In genomic region chr15:23647421-23648375, GRCh38 we compare ENCODE assay signal across 10 cellular contexts. TPM values are rescaled to one million over a fixed set of nuclear protein-coding genes. Genes with fewer than 3 reads are reported as not detected.
DNase-seq lines count a peak whose midpoint lies in the region; ATAC-seq and TF ChIP-seq lines count a peak whose summit lies in the region.
"Had no signal": no experiment of that assay in that cellular context is flagged by ENCODE, and none has a peak within 500 bp of the region (broad histone marks: within the 10 kb centered on the region; RNA-seq: fewer than 3 reads in every experiment).

MAGEL2 (minus strand) TSS chr15:23647867; CDS start chr15:23647742, 125 bp downstream.

- WGBS in suprapubic skin: 47% methylated on average over 25 of the region's 37 CpGs

- TF ChIP-seq CTCF in astrocyte of the cerebellum (IDR thresholded peaks at IDR 0.05; ENCODE audit: low read depth, low read length, missing control alignments): no peak
- no peak for TF ChIP-seq CTCF in left lung (IDR thresholded peaks at IDR 0.05)
- TF ChIP-seq CTCF in suprapubic skin (IDR thresholded peaks at IDR 0.05): no peak

- no peaks in the 10 kb centered on the region for H3K4me1 Mint-ChIP-seq in CD4-positive, alpha-beta memory T cell
- H3K4me1 Mint-ChIP-seq: immature natural killer cell had no signal

- H3K27ac ChIP-seq in left lung (no peak within 1 kb of the TSS), suprapubic skin (no peak within 1 kb of the TSS)
- H3K27ac ChIP-seq in CD4-positive, alpha-beta memory T cell (ENCODE audit: low read depth, low read length): no peak within 1 kb of the TSS
- H3K27ac ChIP-seq: 22Rv1 had no signal

- no peak within 1 kb of the TSS for H3K27ac Mint-ChIP-seq in CD4-positive, alpha-beta memory T cell
- H3K27ac Mint-ChIP-seq: immature natural killer cell had no signal

- H3K4me3 ChIP-seq in astrocyte of the cerebellum (ENCODE audit: low read depth, low read length): peak within 1 kb of the TSS; percentile 44
- peak within 1 kb of the TSS in 1 of 2 donors; percentile 14 for H3K4me3 ChIP-seq in left lung
- peak within 1 kb of the TSS; percentile 35 for H3K4me3 ChIP-seq in suprapubic skin
- H3K4me3 ChIP-seq in CD4-positive, alpha-beta memory T cell (ENCODE audit: low read length in 2 of 2): no peak within 1 kb of the TSS

- CTCF ChIA-PET in CD4-positive, alpha-beta memory T cell (lab: Charles Lee; ENCODE audit: partially characterized antibody): no interaction called here

- H3K36me3 Mint-ChIP-seq in CD4-positive, alpha-beta memory T cell: no peaks in the 10 kb centered on the region
- H3K36me3 Mint-ChIP-seq: immature natural killer cell had no signal

- peak; percentile 53 for ATAC-seq in left lung

- intact Hi-C loops in left lung (cut with DNase I): loop anchor here in 1 of 2 donors (10.0 kb wide), 1 partner anchor 217 kb away; no protein-coding TSS in a partner anchor
- intact Hi-C loops in CD4-positive, alpha-beta memory T cell (cut with micrococcal nuclease): no loop called here

- peaks cover 0 to 39% of the 10 kb centered on the region in 2 donors for H3K27me3 ChIP-seq in left lung
- peaks cover 19% of the 10 kb centered on the region for H3K27me3 ChIP-seq in suprapubic skin
- H3K27me3 ChIP-seq in CD4-positive, alpha-beta memory T cell (ENCODE audit: insufficient read depth, low read length): no peaks in the 10 kb centered on the region

- H3K9me3 ChIP-seq in left lung (no peaks in the 10 kb centered on the region), suprapubic skin (no peaks in the 10 kb centered on the region)
- H3K9me3 ChIP-seq in CD4-positive, alpha-beta memory T cell (ENCODE audit: control insufficient read depth in 1 of 2, low read length in 2 of 2): no peaks in the 10 kb centered on the region

- H3K36me3 ChIP-seq in left lung (no peaks in the 10 kb centered on the region), suprapubic skin (no peaks in the 10 kb centered on the region)
- no peaks in the 10 kb centered on the region for H3K36me3 ChIP-seq in CD4-positive, alpha-beta memory T cell (ENCODE audit: insufficient read depth, low read length)

- POLR2A ChIA-PET in CD4-positive, alpha-beta memory T cell (lab: Charles Lee; ENCODE audit: partially characterized antibody): no interaction called here

- in situ Hi-C loops in astrocyte of the cerebellum (cut with HindIII; ENCODE audit: low sequenced_read_pairs): no loop called here

- H3K4me1 ChIP-seq in left lung: no peaks in the 10 kb centered on the region
- H3K4me1 ChIP-seq in suprapubic skin: no peaks in the 10 kb centered on the region
- H3K4me1 ChIP-seq in CD4-positive, alpha-beta memory T cell (ENCODE audit: insufficient read depth, low read length): no peaks in the 10 kb centered on the region

- TF ChIP-seq POLR2A in suprapubic skin (IDR thresholded peaks at IDR 0.05): no peak

- H3K4me3 Mint-ChIP-seq in CD4-positive, alpha-beta memory T cell: no peak within 1 kb of the TSS
- H3K4me3 Mint-ChIP-seq: immature natural killer cell had no signal

- no peaks in the 10 kb centered on the region for H3K9me3 Mint-ChIP-seq in CD4-positive, alpha-beta memory T cell

- peaks cover 2 to 4% of the 10 kb centered on the region in 2 donors for H3K27me3 Mint-ChIP-seq in CD4-positive, alpha-beta memory T cell

- DNase-seq in DMS 273 (lab: John Stamatoyannopoulos, UW; ENCODE audit: unreplicated experiment) (peak; percentile 19), DMS 273 treated with DMSO at 0.1 percent for 48 hours (lab: John Stamatoyannopoulos, UW) (no peak), astrocyte of the cerebellum (ENCODE audit: low read depth) (no peak), left lung (peak in 1 of 2 donors; percentile 61), suprapubic skin (ENCODE audit: low spot score in 2 of 2) (no peak)
- DNase-seq in CD4-positive, alpha-beta memory T cell: no peak
- no peak for DNase-seq in activated CD4-positive, alpha-beta T cell treated with anti-CD3 and anti-CD28 coated beads for 4 hours
- DNase-seq in effector CD4-positive, alpha-beta T cell: no peak
- DNase-seq: immature natural killer cell had no signal

- no peak for TF ChIP-seq EP300 in suprapubic skin (IDR thresholded peaks at IDR 0.05)

RNA-seq across cellular contexts. Expression of gene MAGEL2, which starts in this region (rescaled TPM):
- total RNA-seq in left lung (1 to 10 TPM in 1 of 2 donors, under 1 TPM in 1; 0.60 to 1.6 TPM), suprapubic skin (not detected)
- not detected for total RNA-seq in CD4-positive, alpha-beta memory T cell
- not detected for polyA plus RNA-seq in CD4-positive, alpha-beta memory T cell
- polyA plus RNA-seq: immature natural killer cell had no signal

Comparison
In these comparisons a context has a peak if more than half of its experiments do, and no peak if none do; other contexts are left out.
1. H3K4me3 ChIP-seq: peak in astrocyte of the cerebellum (single experiment) and suprapubic skin (single experiment); none in CD4-positive, alpha-beta memory T cell (0 of 2).